Comparison of ENCODE assay signal across 24 cellular contexts in genomic region chr7:115306541-115306940, GRCh38.
"Had no signal": no experiment of that assay in that cellular context is flagged by ENCODE, and none has a peak within 500 bp of the region (broad histone marks: within the 10 kb centered on the region; RNA-seq: fewer than 3 reads in every experiment).

No MANE protein-coding gene starts in this region.

- DNase-seq: hypothalamus; immature natural killer cell; kidney; left colon; left ventricle myocardium inferior; mesendoderm; naive B cell; natural killer cell; nephron progenitor cell; occipital lobe; right cardiac atrium; spleen; stimulated activated CD4-positive, alpha-beta T cell treated with anti-CD3 and anti-CD28 coated beads, Interleukin-4, amount 100 ng/mL, for 24 hours; stimulated activated naive CD4-positive, alpha-beta T cell; tibial artery; trophoblast cell; upper lobe of right lung had no signal

- H3K4me3 ChIP-seq: left ventricle myocardium inferior, lung, neural progenitor cell, skin epidermis, spleen, suprapubic skin, thoracic aorta, tibial artery, upper lobe of right lung had no signal

- H3K9ac ChIP-seq: neural progenitor cell, parathyroid adenoma had no signal

- H3K27ac ChIP-seq: left ventricle myocardium inferior, neural progenitor cell, neutrophil, parathyroid adenoma, skin epidermis, spleen, suprapubic skin, thoracic aorta, tibial artery, upper lobe of right lung had no signal

- H3K36me3 ChIP-seq: left ventricle myocardium inferior, neural progenitor cell, neutrophil, spleen, suprapubic skin, thoracic aorta, tibial artery, upper lobe of right lung had no signal

- H3K9me3 ChIP-seq: left ventricle myocardium inferior, neutrophil, spleen, suprapubic skin, thoracic aorta, tibial artery, upper lobe of right lung had no signal
